ENCODE assay signal across 9 cellular contexts in genomic region chr7:150983893-150984368, GRCh38. TPM values are rescaled to one million over a fixed set of nuclear protein-coding genes. Genes with fewer than 3 reads are reported as not detected.
DNase-seq lines count a peak whose midpoint lies in the region; ATAC-seq lines count a peak whose summit lies in the region.
"Had no signal": no experiment of that assay in that cellular context is flagged by ENCODE, and none has a peak within 500 bp of the region (broad histone marks: within the 10 kb centered on the region; RNA-seq: fewer than 3 reads in every experiment).

No MANE protein-coding gene starts in this region.

- peak; percentile 36 for DNase-seq in stimulated activated CD4-positive, alpha-beta T cell treated with anti-CD3 and anti-CD28 coated beads, Interleukin-15, amount 100 ng/mL, for 24 hours
- DNase-seq in stimulated activated CD4-positive, alpha-beta T cell treated with anti-CD3 and anti-CD28 coated beads, Interleukin-12 subunit alpha, Interleukin-12 subunit beta, amount 100 ng/mL, for 4 hours = no peak
- peak; percentile 55 for DNase-seq in SK-MEL-5 (ENCODE audit: low read depth, low spot score)
- DNase-seq in fibroblast of peridontal ligament (ENCODE audit: extremely low read depth) = peak; percentile 25
- DNase-seq in stimulated activated CD8-positive, alpha-beta memory T cell treated with anti-CD3 and anti-CD28 coated beads, Interleukin-4, amount 100 ng/mL, for 48 hours = peak; percentile 50
- DNase-seq in GOT3 (lab: John Stamatoyannopoulos, UW) = no peak
- no peak for DNase-seq in iPS-NIHi11 (ENCODE audit: low spot score)
- DNase-seq: CD4-positive, alpha-beta T cell had no signal

- in situ Hi-C loops in SK-MEL-5 (cut with HindIII; ENCODE audit: low pct_unique_long_range_greater_than_20kb, low sequenced_read_pairs) = no loop called here

- ATAC-seq in HG02642 (IDR thresholded peaks at IDR 0.05; ENCODE audit: poor library complexity, unreplicated experiment) = no peak

RNA-seq across cellular contexts. Expression of gene KCNH2, which starts 5.8 kb away (rescaled TPM):
- 0.05 and 0.37 TPM in 2 replicates for total RNA-seq in SK-MEL-5 (2014; rRNA removed; shearing (Covaris generic))
- polyA plus RNA-seq in SK-MEL-5 (2015; cell fraction: cytosol; rRNA removed) = 0.14 and 0.27 TPM in 2 replicates
- polyA plus RNA-seq in SK-MEL-5 (2015; cell fraction: nucleus; rRNA removed) = 0.54 TPM in 1 of 2 replicates, not detected in the other

RNA-seq across cellular contexts. Expression of gene NOS3, which starts 6.9 kb away (rescaled TPM):
- 0.03 TPM in 1 of 2 replicates, not detected in the other for total RNA-seq in SK-MEL-5 (2014; rRNA removed; shearing (Covaris generic))
- polyA plus RNA-seq in SK-MEL-5 (2015; cell fraction: cytosol; rRNA removed) = not detected in 2 replicates
- not detected in 2 replicates for polyA plus RNA-seq in SK-MEL-5 (2015; cell fraction: nucleus; rRNA removed)

RNA-seq across cellular contexts. Expression of gene ATG9B, which starts 40.4 kb away (rescaled TPM):
- total RNA-seq in SK-MEL-5 (2014; rRNA removed; shearing (Covaris generic)) = 0.13 and 0.27 TPM in 2 replicates
- 0.05 and 0.11 TPM in 2 replicates for polyA plus RNA-seq in SK-MEL-5 (2015; cell fraction: cytosol; rRNA removed)
- 0.58 and 5.6 TPM in 2 replicates for polyA plus RNA-seq in SK-MEL-5 (2015; cell fraction: nucleus; rRNA removed)

RNA-seq across cellular contexts. Expression of gene ABCB8, which starts 44.3 kb away (rescaled TPM):
- total RNA-seq in SK-MEL-5 (2014; rRNA removed; shearing (Covaris generic)) = 47.9 and 55.7 TPM in 2 replicates
- 74.9 and 76.1 TPM in 2 replicates for polyA plus RNA-seq in SK-MEL-5 (2015; cell fraction: cytosol; rRNA removed)
- polyA plus RNA-seq in SK-MEL-5 (2015; cell fraction: nucleus; rRNA removed) = 151 and 159 TPM in 2 replicates

Comparison
In these comparisons a context has a peak if more than half of its experiments do, and no peak if none do; other contexts are left out.
1. DNase-seq: peak in stimulated activated CD4-positive, alpha-beta T cell treated with anti-CD3 and anti-CD28 coated beads, Interleukin-15, amount 100 ng/mL, for 24 hours (single experiment), SK-MEL-5 (single experiment), fibroblast of peridontal ligament (single experiment) and stimulated activated CD8-positive, alpha-beta memory T cell treated with anti-CD3 and anti-CD28 coated beads, Interleukin-4, amount 100 ng/mL, for 48 hours (single experiment); none in stimulated activated CD4-positive, alpha-beta T cell treated with anti-CD3 and anti-CD28 coated beads, Interleukin-12 subunit alpha, Interleukin-12 subunit beta, amount 100 ng/mL, for 4 hours (single experiment), GOT3 (single experiment) and iPS-NIHi11 (single experiment).